ENCODE assay signal across 17 cellular contexts in the genomic region with DNA sequence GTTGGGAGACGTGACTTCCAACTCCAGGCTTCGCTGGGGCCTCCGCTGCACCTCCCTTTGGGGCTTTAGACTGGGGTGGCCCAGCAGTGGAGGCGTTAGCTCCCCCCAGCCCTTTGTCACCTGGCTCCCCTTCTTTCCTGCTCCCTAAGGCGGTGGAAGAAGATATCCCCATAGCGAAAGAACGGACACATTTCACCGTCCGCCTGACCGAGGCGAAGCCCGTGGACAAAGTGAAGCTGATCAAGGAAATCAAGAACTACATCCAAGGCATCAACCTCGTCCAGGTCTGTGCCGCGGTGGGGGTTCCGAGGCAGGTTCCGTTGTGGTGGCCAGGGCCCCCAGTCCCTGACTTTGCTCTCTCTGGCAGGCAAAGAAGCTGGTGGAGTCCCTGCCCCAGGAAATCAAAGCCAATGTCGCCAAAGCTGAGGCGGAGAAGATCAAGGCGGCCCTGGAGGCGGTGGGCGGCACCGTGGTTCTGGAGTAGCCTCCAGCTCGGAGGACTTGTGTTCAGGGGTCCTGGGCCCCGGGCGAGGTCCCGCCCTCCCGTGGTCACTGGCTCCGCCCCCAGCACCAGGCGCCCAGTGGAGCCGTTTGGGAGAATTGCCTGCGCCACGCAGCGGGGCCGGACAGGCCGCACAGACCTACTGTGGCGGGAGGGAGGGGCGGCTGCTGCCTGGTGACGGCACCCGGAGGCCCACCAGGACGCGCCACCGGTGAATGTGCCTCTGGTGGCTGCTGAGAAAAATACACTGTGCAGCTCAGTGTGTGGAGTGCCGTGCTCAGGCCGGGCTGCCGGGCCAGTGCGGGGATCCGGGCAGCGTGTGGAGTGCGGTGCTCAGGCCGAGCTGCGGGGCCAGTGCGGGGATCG. TPM values are rescaled to one million over a fixed set of nuclear protein-coding genes. Genes with fewer than 3 reads are reported as not detected.
DNase-seq lines count a peak whose midpoint lies in the region; ATAC-seq and TF ChIP-seq lines count a peak whose summit lies in the region.
"Had no signal": no experiment of that assay in that cellular context is flagged by ENCODE, and none has a peak within 500 bp of the region (broad histone marks: within the 10 kb centered on the region; RNA-seq: fewer than 3 reads in every experiment).

No MANE protein-coding gene starts in this region.

- H3K14ac ChIP-seq in IMR-90 (replicated peaks; ENCODE audit: low read depth, low read length) = no peak overlapping the region

- no peak overlapping the region for H3K4me3 ChIP-seq in IMR-90 (ENCODE audit: insufficient read depth, low read depth, low read length)

- no peak overlapping the region for H2AK9ac ChIP-seq in IMR-90 (replicated peaks; ENCODE audit: low read depth, low read length, poor library complexity)

- TF ChIP-seq CTCF in IMR-90 (conservative IDR thresholded peaks at IDR 0.05; ENCODE audit: low read depth, low read length) = no peak
- no peak for TF ChIP-seq CTCF in glutamatergic neuron (IDR thresholded peaks at IDR 0.05; ENCODE audit: partially characterized antibody, unreplicated experiment)
- no peak for TF ChIP-seq CTCF in foreskin keratinocyte (conservative IDR thresholded peaks at IDR 0.05)

- H3K4me1 ChIP-seq in IMR-90 (ENCODE audit: control insufficient read depth, insufficient read depth, low read length) (peaks cover 18% of the 10 kb centered on the region), foreskin keratinocyte (no peaks in the 10 kb centered on the region)

- POLR2A ChIA-PET in IMR-90 (lab: Charles Lee; ENCODE audit: unreplicated experiment) = interaction anchor here (0.6 kb wide), 1 partner anchor 274 kb away, joined by 5 read pairs; no protein-coding TSS in a partner anchor

- TF ChIP-seq RAD21 in IMR-90 (IDR thresholded peaks at IDR 0.05; ENCODE audit: low read length) = no peak

- H3K4ac ChIP-seq in IMR-90 (ENCODE audit: low read depth, low read length) = no peak overlapping the region

- H2AK5ac ChIP-seq in IMR-90 (ENCODE audit: low read depth, low read length) = no peak overlapping the region

- peaks cover 12 to 46% of the 10 kb centered on the region in 2 experiments for H3K79me1 ChIP-seq in IMR-90 (ENCODE audit: low read depth in 1 of 2, low read length in 2 of 2)

- no peak overlapping the region for H2BK15ac ChIP-seq in IMR-90 (ENCODE audit: low read depth, low read length)

- CTCF ChIA-PET in IMR-90 (lab: Yijun Ruan, JAX) = no interaction called here

- ATAC-seq in IMR-90 (ENCODE audit: low read depth) = no peak
- no peak for ATAC-seq in foreskin keratinocyte
- ATAC-seq: activated naive CD8-positive, alpha-beta T cell treated with anti-CD3 and anti-CD28 coated beads, Interleukin-2, amount 50 U/mL, for 24 hours; stimulated activated naive CD8-positive, alpha-beta T cell treated with anti-CD3 and anti-CD28 coated beads, Interleukin-15, amount 100 ng/mL, for 72 hours had no signal

- H3K4me3 Mint-ChIP-seq in glutamatergic neuron (ENCODE audit: unreplicated experiment) = no peak overlapping the region
- H3K4me3 Mint-ChIP-seq: activated naive CD8-positive, alpha-beta T cell treated with anti-CD3 and anti-CD28 coated beads, Interleukin-2, amount 50 U/mL, for 24 hours; stimulated activated naive CD8-positive, alpha-beta T cell treated with anti-CD3 and anti-CD28 coated beads, Interleukin-15, amount 100 ng/mL, for 72 hours had no signal

- no peaks in the 10 kb centered on the region for H3K36me3 Mint-ChIP-seq in glutamatergic neuron (ENCODE audit: unreplicated experiment)

- BruUV-seq in IMR-90 (replicated peaks; lab: Mats Ljungman, UMichigan) = no TSS peak

- H2AFZ ChIP-seq in IMR-90 (replicated peaks; ENCODE audit: low read length, poor library complexity) = peak overlapping the region; percentile 41

- H3K18ac ChIP-seq in IMR-90 (ENCODE audit: low read depth, low read length) = no peak overlapping the region

- no peak overlapping the region for H4K5ac ChIP-seq in IMR-90 (ENCODE audit: low read depth, low read length)

- H2BK5ac ChIP-seq in IMR-90 (ENCODE audit: low read depth, low read length, poor library complexity, severe bottlenecking) = no peak overlapping the region

- WGBS in IMR-90 (ENCODE audit: extremely low coverage in 2 of 2, insufficient read length in 1 of 2), 2 experiments = 96% methylated on average over 15 of the region's 54 CpGs; no CpG with 5 or more reads in 1 of the 2 experiments

- H3K27me3 Mint-ChIP-seq in glutamatergic neuron (ENCODE audit: unreplicated experiment) = peaks cover 5% of the 10 kb centered on the region
- H3K27me3 Mint-ChIP-seq: activated naive CD8-positive, alpha-beta T cell treated with anti-CD3 and anti-CD28 coated beads, Interleukin-2, amount 50 U/mL, for 24 hours; stimulated activated naive CD8-positive, alpha-beta T cell treated with anti-CD3 and anti-CD28 coated beads, Interleukin-15, amount 100 ng/mL, for 72 hours had no signal

- peak overlapping the region; percentile 64 for H3K27ac Mint-ChIP-seq in glutamatergic neuron (ENCODE audit: unreplicated experiment)

- H4K91ac ChIP-seq in IMR-90 (ENCODE audit: insufficient read depth, low read depth, low read length) = no peak overlapping the region

- DNase-seq in activated CD8-positive, alpha-beta memory T cell treated with anti-CD3 and anti-CD28 coated beads, Interleukin-2, amount 50 U/mL, for 4 hours = peak; percentile 16
- DNase-seq in activated CD8-positive, alpha-beta memory T cell treated with anti-CD3 and anti-CD28 coated beads, Interleukin-2, amount 50 U/mL, for 48 hours = no peak
- DNase-seq in IMR-90 (no peak), glutamatergic neuron (no peak), foreskin keratinocyte (no peak), NOMO-1 treated with dmso at 0.1 percent for 144 hours (lab: John Stamatoyannopoulos, UW; ENCODE audit: unreplicated experiment) (no peak)
- DNase-seq: activated naive CD8-positive, alpha-beta T cell treated with anti-CD3 and anti-CD28 coated beads, Interleukin-2, amount 50 U/mL, for 24 hours; activated T-cell treated with anti-CD3 and anti-CD28 coated beads, Interleukin-2, amount 50 U/mL, for 48 hours; hippocampal formation; kidney glomerular epithelial cell; midbrain; NCI-H2081 treated with DMSO at 0.1 percent for 48 hours; NCI-H524 treated with DMSO at 0.1 percent for 48 hours; retina had no signal

- no peak overlapping the region for H4K8ac ChIP-seq in IMR-90 (ENCODE audit: low read depth in 2 of 2, low read length in 2 of 2)

- H3K27ac ChIP-seq in IMR-90 (ENCODE audit: insufficient read depth, low read length) (no peak overlapping the region), foreskin keratinocyte (no peak overlapping the region)
- H3K27ac ChIP-seq: C4-2B had no signal

- peaks cover 12% of the 10 kb centered on the region for H3K4me1 Mint-ChIP-seq in glutamatergic neuron (ENCODE audit: low read depth, unreplicated experiment)

- H2BK120ac ChIP-seq in IMR-90 (ENCODE audit: low read depth, low read length) = no peak overlapping the region

- no peak overlapping the region for H3K9ac ChIP-seq in IMR-90 (ENCODE audit: low read depth, low read length)

- in situ Hi-C loops in IMR-90 (cut with MboI; ENCODE audit: low sequenced_read_pairs) = no loop called here

- H3K23ac ChIP-seq in IMR-90 (ENCODE audit: low read depth, low read length) = no peak overlapping the region

- no peak overlapping the region for H3K4me2 ChIP-seq in IMR-90 (ENCODE audit: low read depth, low read length)

- H3K9me1 ChIP-seq in IMR-90 (ENCODE audit: insufficient read depth, low read length) = peaks cover 8% of the 10 kb centered on the region

- H3K9me3 Mint-ChIP-seq in glutamatergic neuron (ENCODE audit: unreplicated experiment) = peaks cover 11% of the 10 kb centered on the region
- H3K9me3 Mint-ChIP-seq: activated naive CD8-positive, alpha-beta T cell treated with anti-CD3 and anti-CD28 coated beads, Interleukin-2, amount 50 U/mL, for 24 hours; neural crest cell; stimulated activated naive CD8-positive, alpha-beta T cell treated with anti-CD3 and anti-CD28 coated beads, Interleukin-15, amount 100 ng/mL, for 72 hours had no signal

- TF ChIP-seq POLR2A in IMR-90 (IDR thresholded peaks at IDR 0.05; ENCODE audit: low read depth, low read length) = no peak

- H3K36me3 ChIP-seq in IMR-90 (ENCODE audit: control insufficient read depth, insufficient read depth, low read length) = peaks cover 16% of the 10 kb centered on the region

- peaks cover 12% of the 10 kb centered on the region for H4K20me1 ChIP-seq in IMR-90 (ENCODE audit: insufficient read depth, low read length)

- intact Hi-C loops in IMR-90 (cut with micrococcal nuclease) = no loop called here

- no peaks in the 10 kb centered on the region for H3K9me3 ChIP-seq in IMR-90 (ENCODE audit: control insufficient read depth, insufficient read depth, low read length)

- H3K27me3 ChIP-seq in IMR-90 (ENCODE audit: control insufficient read depth, insufficient read depth, low read length) (no peaks in the 10 kb centered on the region), foreskin keratinocyte (no peaks in the 10 kb centered on the region)

- no peak overlapping the region for H2BK20ac ChIP-seq in IMR-90 (ENCODE audit: low read depth, low read length)

- dilution Hi-C loops in IMR-90 (cut with HindIII; ENCODE audit: low sequenced_read_pairs, unreplicated experiment) = no loop called here

- no peak overlapping the region for H3K56ac ChIP-seq in IMR-90 (ENCODE audit: extremely low read depth, insufficient read depth, low read length)

RNA-seq across cellular contexts. Expression of a gene that starts 3.8 kb away (rescaled TPM):
- total RNA-seq in IMR-90 (2012; rRNA removed) (17.2 and 17.5 TPM in 2 replicates), glutamatergic neuron (ENCODE audit: unreplicated experiment) (57.7 TPM), foreskin keratinocyte (56.7 and 88.0 TPM in 2 replicates)
- polyA plus RNA-seq in IMR-90 (2012; rRNA removed) (111 and 127 TPM in 2 replicates), foreskin keratinocyte (251 and 263 TPM in 2 replicates)
- polyA plus RNA-seq in IMR-90 (2012; cell fraction: cytosol; rRNA removed) = 140 and 156 TPM in 2 replicates
- 32.1 and 54.9 TPM in 2 replicates for polyA plus RNA-seq in IMR-90 (2012; cell fraction: nucleus; rRNA removed; ENCODE audit: low replicate concordance)

RNA-seq across cellular contexts. Expression of a gene that starts 5.1 kb away (rescaled TPM):
- 12.2 and 14.9 TPM in 2 replicates for total RNA-seq in IMR-90 (2012; rRNA removed)
- 19.0 and 20.2 TPM in 2 replicates for polyA plus RNA-seq in IMR-90 (2012; rRNA removed)
- 7.7 and 16.1 TPM in 2 replicates for polyA plus RNA-seq in IMR-90 (2012; cell fraction: cytosol; rRNA removed)
- polyA plus RNA-seq in IMR-90 (2012; cell fraction: nucleus; rRNA removed; ENCODE audit: low replicate concordance) = 9.4 and 24.8 TPM in 2 replicates
- total RNA-seq in glutamatergic neuron (ENCODE audit: unreplicated experiment) = 60.8 TPM
- total RNA-seq in foreskin keratinocyte = 27.8 and 34.2 TPM in 2 replicates
- 32.0 and 39.2 TPM in 2 replicates for polyA plus RNA-seq in foreskin keratinocyte

RNA-seq across cellular contexts. Expression of a gene that starts 23.2 kb away (rescaled TPM):
- 49.4 and 52.5 TPM in 2 replicates for total RNA-seq in IMR-90 (2012; rRNA removed)
- 137 and 169 TPM in 2 replicates for polyA plus RNA-seq in IMR-90 (2012; rRNA removed)
- polyA plus RNA-seq in IMR-90 (2012; cell fraction: cytosol; rRNA removed) = 46.1 and 98.2 TPM in 2 replicates
- 423 and 1,279 TPM in 2 replicates for polyA plus RNA-seq in IMR-90 (2012; cell fraction: nucleus; rRNA removed; ENCODE audit: low replicate concordance)
- 167 TPM for total RNA-seq in glutamatergic neuron (ENCODE audit: unreplicated experiment)
- total RNA-seq in foreskin keratinocyte = 123 and 136 TPM in 2 replicates
- polyA plus RNA-seq in foreskin keratinocyte = 138 and 155 TPM in 2 replicates

RNA-seq across cellular contexts. Expression of a gene that starts 23.4 kb away (rescaled TPM):
- total RNA-seq in IMR-90 (2012; rRNA removed) (42.8 and 51.1 TPM in 2 replicates), glutamatergic neuron (ENCODE audit: unreplicated experiment) (55.2 TPM), foreskin keratinocyte (22.7 and 23.5 TPM in 2 replicates)
- polyA plus RNA-seq in IMR-90 (2012; rRNA removed) (77.9 and 83.1 TPM in 2 replicates), foreskin keratinocyte (33.4 and 35.9 TPM in 2 replicates)
- polyA plus RNA-seq in IMR-90 (2012; cell fraction: cytosol; rRNA removed) = 73.3 and 116 TPM in 2 replicates
- 130 and 139 TPM in 2 replicates for polyA plus RNA-seq in IMR-90 (2012; cell fraction: nucleus; rRNA removed; ENCODE audit: low replicate concordance)

RNA-seq across cellular contexts. Expression of a gene that starts 40.5 kb away (rescaled TPM):
- total RNA-seq in IMR-90 (2012; rRNA removed) (7.5 and 9.2 TPM in 2 replicates), glutamatergic neuron (ENCODE audit: unreplicated experiment) (33.8 TPM), foreskin keratinocyte (33.9 and 40.1 TPM in 2 replicates)
- polyA plus RNA-seq in IMR-90 (2012; rRNA removed) (18.4 and 23.2 TPM in 2 replicates), foreskin keratinocyte (40.7 and 46.1 TPM in 2 replicates)
- polyA plus RNA-seq in IMR-90 (2012; cell fraction: cytosol; rRNA removed) = 16.7 and 34.8 TPM in 2 replicates
- 12.3 and 18.2 TPM in 2 replicates for polyA plus RNA-seq in IMR-90 (2012; cell fraction: nucleus; rRNA removed; ENCODE audit: low replicate concordance)
